In the genomic region with DNA sequence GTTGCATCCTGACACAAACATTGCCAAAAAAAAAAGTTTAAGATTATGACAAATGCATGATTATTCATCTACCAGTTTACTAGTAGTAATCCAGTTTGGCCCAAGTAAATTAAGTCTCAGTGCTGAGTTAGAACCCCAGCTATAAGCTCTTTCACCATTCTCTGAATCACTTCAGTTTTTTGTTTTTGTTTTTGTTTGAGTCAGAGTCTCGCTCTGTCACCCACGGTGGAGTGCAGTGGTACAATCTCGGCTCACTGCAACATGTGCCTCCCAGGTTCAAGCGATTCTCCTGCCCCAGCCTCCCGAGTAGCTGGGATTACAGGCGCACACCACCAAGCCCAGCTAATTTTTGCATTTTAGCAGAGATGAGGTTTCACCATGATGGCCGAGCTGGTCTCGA, we compare ENCODE assay signal across 21 cellular contexts. TPM values are rescaled to one million over a fixed set of nuclear protein-coding genes. Genes with fewer than 3 reads are reported as not detected.
DNase-seq lines count a peak whose midpoint lies in the region; ATAC-seq, FAIRE-seq and TF ChIP-seq lines count a peak whose summit lies in the region.
"Had no signal": no experiment of that assay in that cellular context is flagged by ENCODE, and none has a peak within 500 bp of the region (broad histone marks: within the 10 kb centered on the region; RNA-seq: fewer than 3 reads in every experiment).

No MANE protein-coding gene starts in this region.

- H3K9ac ChIP-seq in Karpas-422 (ENCODE audit: low read length): no peak overlapping the region

- H3K4me1 Mint-ChIP-seq in activated naive CD4-positive, alpha-beta T cell treated with anti-CD3 and anti-CD28 coated beads for 36 hours (ENCODE audit: low read depth): peaks cover 73% of the 10 kb centered on the region
- peaks cover 87% of the 10 kb centered on the region for H3K4me1 Mint-ChIP-seq in activated T-cell treated with anti-CD3 and anti-CD28 coated beads, Interleukin-2, amount 50 U/mL, for 72 hours (ENCODE audit: low read depth)
- H3K4me1 Mint-ChIP-seq in neural crest cell: peaks cover 20% of the 10 kb centered on the region

- no peak overlapping the region for H3K27ac ChIP-seq in Karpas-422 (ENCODE audit: low read length)
- H3K27ac ChIP-seq: colonic mucosa had no signal

- CTCF ChIA-PET in activated naive CD4-positive, alpha-beta T cell treated with anti-CD3 and anti-CD28 coated beads for 36 hours (lab: Charles Lee): interaction anchor here (0.6 to 5.0 kb wide), 6 partner anchors 11 to 208 kb away, joined by 3 to 51 read pairs (median 4); partner anchors contain the start of gene GRPEL2

- no peak overlapping the region for H2AFZ ChIP-seq in Karpas-422 (ENCODE audit: low read length)

- H3K36me3 Mint-ChIP-seq in activated naive CD4-positive, alpha-beta T cell treated with anti-CD3 and anti-CD28 coated beads for 36 hours (ENCODE audit: low read depth): peaks cover 34% of the 10 kb centered on the region
- peaks cover 15 to 33% of the 10 kb centered on the region in 2 donors for H3K36me3 Mint-ChIP-seq in activated T-cell treated with anti-CD3 and anti-CD28 coated beads, Interleukin-2, amount 50 U/mL, for 72 hours (ENCODE audit: insufficient read depth in 2 of 2)
- peaks cover 9% of the 10 kb centered on the region for H3K36me3 Mint-ChIP-seq in neural crest cell (ENCODE audit: low read depth)

- no peak overlapping the region for H3K4me3 ChIP-seq in Karpas-422 (ENCODE audit: low read length)
- H3K4me3 ChIP-seq: colonic mucosa had no signal

- peak overlapping the region; percentile 7 for H3K4me2 ChIP-seq in Karpas-422 (ENCODE audit: low read depth, low read length, poor library complexity, severe bottlenecking)

- intact Hi-C loops in activated naive CD4-positive, alpha-beta T cell treated with anti-CD3 and anti-CD28 coated beads for 36 hours (cut with micrococcal nuclease): loop anchor here (5.0 kb wide), 1 partner anchor 1726 kb away; the partner anchor contains the start of gene TNIP1

- no peaks in the 10 kb centered on the region for H3K9me2 ChIP-seq in Karpas-422 (replicated peaks; ENCODE audit: insufficient read depth, low read length)

- no peak for TF ChIP-seq POLR2A in GM12891 (IDR thresholded peaks at IDR 0.05; ENCODE audit: low read depth, low read length)

- no peaks in the 10 kb centered on the region for H3K9me3 ChIP-seq in Karpas-422 (ENCODE audit: low read length)
- H3K9me3 ChIP-seq: colonic mucosa, neutrophil had no signal

- no peak for TF ChIP-seq CTCF in neural crest cell (conservative IDR thresholded peaks at IDR 0.05)

- no peaks in the 10 kb centered on the region for H3K27me3 ChIP-seq in Karpas-422 (ENCODE audit: low read length)
- H3K27me3 ChIP-seq: colonic mucosa, neutrophil had no signal

- no peaks in the 10 kb centered on the region for H3K9me3 Mint-ChIP-seq in activated naive CD4-positive, alpha-beta T cell treated with anti-CD3 and anti-CD28 coated beads for 36 hours
- no peaks in the 10 kb centered on the region for H3K9me3 Mint-ChIP-seq in activated T-cell treated with anti-CD3 and anti-CD28 coated beads, Interleukin-2, amount 50 U/mL, for 72 hours
- no peaks in the 10 kb centered on the region for H3K9me3 Mint-ChIP-seq in neural crest cell

- H3K4me1 ChIP-seq in Karpas-422 (ENCODE audit: low read length): peaks cover 16% of the 10 kb centered on the region
- H3K4me1 ChIP-seq: colonic mucosa had no signal

- ATAC-seq in activated T-cell treated with anti-CD3 and anti-CD28 coated beads, Interleukin-2, amount 50 U/mL, for 72 hours (replicated peaks in 1 of 2): peak; percentile 15 to 32

- FAIRE-seq in GM12891 (lab: Jason Lieb, UNC): no peak
- FAIRE-seq: urothelium cell line had no signal

- peaks cover 35% of the 10 kb centered on the region for H3K36me3 ChIP-seq in Karpas-422 (ENCODE audit: insufficient read depth, low read length)
- H3K36me3 ChIP-seq: colonic mucosa had no signal

- peak overlapping the region; percentile 6 for H3K4me3 Mint-ChIP-seq in activated naive CD4-positive, alpha-beta T cell treated with anti-CD3 and anti-CD28 coated beads for 36 hours
- peak overlapping the region; percentile 48 to 59 for H3K4me3 Mint-ChIP-seq in activated T-cell treated with anti-CD3 and anti-CD28 coated beads, Interleukin-2, amount 50 U/mL, for 72 hours
- peak overlapping the region; percentile 58 for H3K4me3 Mint-ChIP-seq in neural crest cell

- DNase-seq in activated naive CD4-positive, alpha-beta T cell treated with anti-CD3 and anti-CD28 coated beads for 36 hours: peak; percentile 38
- no peak for DNase-seq in activated naive CD4-positive, alpha-beta T cell treated with anti-CD3 and anti-CD28 coated beads, Interleukin-2, amount 50 U/mL, for 16 hours
- DNase-seq in Karpas-422 (no peak), neural crest cell (ENCODE audit: low read depth, low spot score) (no peak), HUDEP-2 (lab: John Stamatoyannopoulos, UW; ENCODE audit: unreplicated experiment in 76 of 76) (no peak), pons (ENCODE audit: low spot score) (no peak), GM12891 (ENCODE audit: insufficient read length, low spot score) (no peak)
- DNase-seq in activated T-cell treated with anti-CD3 and anti-CD28 coated beads, Interleukin-2, amount 50 U/mL, for 72 hours: peak; percentile 54 to 58
- DNase-seq: activated CD4-positive, CD25-positive, alpha-beta regulatory T cell treated with anti-CD3 and anti-CD28 coated beads, Interleukin-2, amount 50 U/mL, for 72 hours; activated gamma-delta T cell treated with Interleukin-2 at 50 U/mL for 16 hours; colonic mucosa; foreskin melanocyte; NCI-H146; SHP77; stimulated activated CD4-positive, alpha-beta T cell treated with anti-CD3 and anti-CD28 coated beads, Interleukin-12 subunit alpha, Interleukin-12 subunit beta, amount 100 ng/mL, for 4 hours had no signal

- peaks cover 45% of the 10 kb centered on the region for H3K79me2 ChIP-seq in Karpas-422 (ENCODE audit: low read length)

- H4K20me1 ChIP-seq in Karpas-422 (ENCODE audit: insufficient read depth, low read depth, low read length): no peaks in the 10 kb centered on the region

- peak overlapping the region; percentile 57 for H3K27ac Mint-ChIP-seq in activated naive CD4-positive, alpha-beta T cell treated with anti-CD3 and anti-CD28 coated beads for 36 hours
- peak overlapping the region; percentile 85 for H3K27ac Mint-ChIP-seq in activated T-cell treated with anti-CD3 and anti-CD28 coated beads, Interleukin-2, amount 50 U/mL, for 72 hours
- H3K27ac Mint-ChIP-seq in neural crest cell (ENCODE audit: unreplicated experiment): no peak overlapping the region

- H3K27me3 Mint-ChIP-seq in activated naive CD4-positive, alpha-beta T cell treated with anti-CD3 and anti-CD28 coated beads for 36 hours (ENCODE audit: low read depth): no peaks in the 10 kb centered on the region
- H3K27me3 Mint-ChIP-seq in activated T-cell treated with anti-CD3 and anti-CD28 coated beads, Interleukin-2, amount 50 U/mL, for 72 hours (ENCODE audit: low read depth): no peaks in the 10 kb centered on the region
- no peaks in the 10 kb centered on the region for H3K27me3 Mint-ChIP-seq in neural crest cell (ENCODE audit: low read depth)

TF ChIP-seq in GM12891, 5 proteins besides CTCF, POLR2A, EP300 and RAD21:
- TF ChIP-seq POLR2AphosphoS5 (IDR thresholded peaks at IDR 0.05; ENCODE audit: low read depth, low read length): no peak

RNA-seq across cellular contexts. Expression of gene PCYOX1L, which starts 1.5 kb away (rescaled TPM):
- 10 to 100 TPM; 19.9 to 21.0 TPM for total RNA-seq in activated naive CD4-positive, alpha-beta T cell treated with anti-CD3 and anti-CD28 coated beads for 36 hours
- total RNA-seq in Karpas-422 (2014; rRNA removed; shearing (Covaris generic); ENCODE audit: low replicate concordance): 18.4 and 51.6 TPM in 2 replicates
- 10 to 100 TPM; 18.2 to 24.4 TPM for total RNA-seq in activated T-cell treated with anti-CD3 and anti-CD28 coated beads, Interleukin-2, amount 50 U/mL, for 72 hours
- 22.0 and 22.9 TPM in 2 replicates for total RNA-seq in neural crest cell
- polyA plus RNA-seq in GM12891 (2012; ENCODE audit: low read depth, missing spikeins): 8.9 TPM

RNA-seq across cellular contexts. Expression of gene GRPEL2, which starts 11.1 kb away (rescaled TPM):
- 10 to 100 TPM; 44.7 to 49.6 TPM for total RNA-seq in activated naive CD4-positive, alpha-beta T cell treated with anti-CD3 and anti-CD28 coated beads for 36 hours
- total RNA-seq in Karpas-422 (2014; rRNA removed; shearing (Covaris generic); ENCODE audit: low replicate concordance): 16.3 and 22.0 TPM in 2 replicates
- total RNA-seq in activated T-cell treated with anti-CD3 and anti-CD28 coated beads, Interleukin-2, amount 50 U/mL, for 72 hours: 10 to 100 TPM; 39.6 to 42.7 TPM
- 28.8 and 29.2 TPM in 2 replicates for total RNA-seq in neural crest cell
- polyA plus RNA-seq in GM12891 (2012; ENCODE audit: low read depth, missing spikeins): 5.9 TPM

RNA-seq across cellular contexts. Expression of gene IL17B, which starts 22.7 kb away (rescaled TPM):
- not detected for total RNA-seq in activated naive CD4-positive, alpha-beta T cell treated with anti-CD3 and anti-CD28 coated beads for 36 hours
- total RNA-seq in Karpas-422 (2014; rRNA removed; shearing (Covaris generic); ENCODE audit: low replicate concordance): not detected in 2 replicates
- not detected for total RNA-seq in activated T-cell treated with anti-CD3 and anti-CD28 coated beads, Interleukin-2, amount 50 U/mL, for 72 hours
- not detected in 2 replicates for total RNA-seq in neural crest cell
- not detected for polyA plus RNA-seq in GM12891 (2012; ENCODE audit: low read depth, missing spikeins)
- total RNA-seq: endothelial cell of umbilical vein; M059J; renal cortical epithelial cell; T-helper 2 cell treated with Interferon-gamma antibody and Interleukin-4, amounts not matched to agents 100 ng/mL and 5 ng/mL, for 36 hours had no signal
- polyA plus RNA-seq: endothelial cell of umbilical vein had no signal

Comparison
In these comparisons a context has a peak if more than half of its experiments do, and no peak if none do; other contexts are left out.
1. DNase-seq: peak in activated naive CD4-positive, alpha-beta T cell treated with anti-CD3 and anti-CD28 coated beads for 36 hours (single experiment) and activated T-cell treated with anti-CD3 and anti-CD28 coated beads, Interleukin-2, amount 50 U/mL, for 72 hours (2 of 2); none in activated naive CD4-positive, alpha-beta T cell treated with anti-CD3 and anti-CD28 coated beads, Interleukin-2, amount 50 U/mL, for 16 hours (single experiment), Karpas-422 (single experiment), neural crest cell (single experiment), HUDEP-2 (0 of 76), pons (single experiment) and GM12891 (single experiment).
2. H3K4me3 Mint-ChIP-seq: peak in every context shown above with its lines; median percentile 58 in neural crest cell; 54 in activated T-cell treated with anti-CD3 and anti-CD28 coated beads, Interleukin-2, amount 50 U/mL, for 72 hours; 6 in activated naive CD4-positive, alpha-beta T cell treated with anti-CD3 and anti-CD28 coated beads for 36 hours.